In genomic region chr14:48349689-48350088, GRCh38 we compare ENCODE assay signal across 22 cellular contexts.
"Had no signal": no experiment of that assay in that cellular context is flagged by ENCODE, and none has a peak within 500 bp of the region (broad histone marks: within the 10 kb centered on the region; RNA-seq: fewer than 3 reads in every experiment).

No MANE protein-coding gene starts in this region.

- ATAC-seq: gastrocnemius medialis; left ventricle myocardium superior; lower lobe of right lung; natural killer cell; psoas muscle; right cardiac atrium; stimulated activated memory B cell treated with anti-CD40 and anti-IgM and Interleukin-4, amounts not matched to agents 10 μg/mL and 1 μg/mL and 100 μg/mL, for 72 hours; stimulated activated naive CD8-positive, alpha-beta T cell treated with anti-CD3 and anti-CD28 coated beads, Interleukin-15, Interleukin-2, amounts not matched to agents 100 U/mL and 50 U/mL, for 24 hours had no signal

- H3K4me3 ChIP-seq: dorsolateral prefrontal cortex, esophagus squamous epithelium, gastrocnemius medialis, lower lobe of right lung, ovary, psoas muscle, sigmoid colon, thoracic aorta, tibial nerve, upper lobe of left lung had no signal

- DNase-seq: dorsolateral prefrontal cortex; effector CD4-positive, alpha-beta T cell; erythroblast; esophagus squamous epithelium; gastrocnemius medialis; head of caudate nucleus; left ventricle myocardium superior; lower lobe of right lung; natural killer cell; occipital lobe; ovary; posterior cingulate gyrus; psoas muscle; right cardiac atrium; sigmoid colon; stimulated activated CD4-positive, alpha-beta T cell treated with anti-CD3 and anti-CD28 coated beads, Interleukin-4, amount 100 ng/mL, for 4 hours; stimulated activated naive CD8-positive, alpha-beta T cell treated with anti-CD3 and anti-CD28 coated beads, Interleukin-15, Interleukin-2, amounts not matched to agents 100 U/mL and 50 U/mL, for 24 hours; substantia nigra; upper lobe of left lung had no signal
